ENCODE assay signal across 9 cellular contexts in genomic region chr11:27362032-27362431, GRCh38. TPM values are rescaled to one million over a fixed set of nuclear protein-coding genes. Genes with fewer than 3 reads are reported as not detected.
DNase-seq lines count a peak whose midpoint lies in the region; ATAC-seq, FAIRE-seq and TF ChIP-seq lines count a peak whose summit lies in the region.
"Had no signal": no experiment of that assay in that cellular context is flagged by ENCODE, and none has a peak within 500 bp of the region (broad histone marks: within the 10 kb centered on the region; RNA-seq: fewer than 3 reads in every experiment).

No MANE protein-coding gene starts in this region.

- H3K9me3 ChIP-seq in SJSA1 (replicated peaks) = no peaks in the 10 kb centered on the region
- H3K9me3 ChIP-seq in endothelial cell of umbilical vein (replicated peaks; ENCODE audit: control insufficient read depth, insufficient read depth, low read length) = no peaks in the 10 kb centered on the region
- no peaks in the 10 kb centered on the region for H3K9me3 ChIP-seq in smooth muscle cell (replicated peaks; ENCODE audit: low read depth)

- H3K27me3 ChIP-seq in SJSA1 (replicated peaks) = no peaks in the 10 kb centered on the region
- no peaks in the 10 kb centered on the region for H3K27me3 ChIP-seq in endothelial cell of umbilical vein (ENCODE audit: control insufficient read depth in 2 of 2, insufficient read depth in 2 of 2, low read length in 2 of 2)
- no peaks in the 10 kb centered on the region for H3K27me3 ChIP-seq in smooth muscle cell (ENCODE audit: low read depth)

- ATAC-seq in GM21423 (IDR thresholded peaks at IDR 0.05; ENCODE audit: unreplicated experiment) = no peak

- no peaks in the 10 kb centered on the region for H3K79me2 ChIP-seq in endothelial cell of umbilical vein (ENCODE audit: control insufficient read depth, insufficient read depth, low read length)
- H3K79me2 ChIP-seq in smooth muscle cell (ENCODE audit: low read depth) = no peaks in the 10 kb centered on the region

- POLR2A ChIA-PET in activated CD4-positive, alpha-beta T cell treated with anti-CD3 and anti-CD28 coated beads, Interleukin-2, amount 10 ng/mL, durations not matched to agents 7 days and 5 days (lab: Charles Lee) = no interaction called here
- POLR2A ChIA-PET in endothelial cell of umbilical vein (lab: Charles Lee) = no interaction called here

- H3K9ac ChIP-seq in endothelial cell of umbilical vein (replicated peaks; ENCODE audit: extremely low read depth, insufficient read depth, low read length) (no peak overlapping the region), smooth muscle cell (ENCODE audit: low read depth) (no peak overlapping the region)

- peak overlapping the region; percentile 84 for H3K27ac Mint-ChIP-seq in activated CD4-positive, alpha-beta T cell treated with anti-CD3 and anti-CD28 coated beads, Interleukin-2, amount 10 ng/mL, durations not matched to agents 7 days and 5 days

- dilution Hi-C loops in endothelial cell of umbilical vein (cut with MboI; ENCODE audit: extremely low pct_ligation_motif_present, low sequenced_read_pairs) = no loop called here

- no peaks in the 10 kb centered on the region for H3K36me3 Mint-ChIP-seq in activated CD4-positive, alpha-beta T cell treated with anti-CD3 and anti-CD28 coated beads, Interleukin-2, amount 10 ng/mL, durations not matched to agents 7 days and 5 days (ENCODE audit: low read depth)

- TF ChIP-seq CTCF in endothelial cell of umbilical vein (IDR thresholded peaks at IDR 0.05; ENCODE audit: extremely low read depth in 1 of 2, insufficient read depth in 1 of 2, low read depth in 1 of 2, low read length in 2 of 2) (no peak), smooth muscle cell (IDR thresholded peaks at IDR 0.05; ENCODE audit: borderline replicate concordance, insufficient read depth, poor library complexity, severe bottlenecking) (no peak)

- H2AFZ ChIP-seq in endothelial cell of umbilical vein (ENCODE audit: low read depth, low read length) (no peak overlapping the region), smooth muscle cell (ENCODE audit: low read depth) (no peak overlapping the region)

- H3K27ac ChIP-seq in SJSA1 (no peak overlapping the region), endothelial cell of umbilical vein (ENCODE audit: insufficient read depth, low read depth, low read length) (no peak overlapping the region), smooth muscle cell (ENCODE audit: low read depth) (no peak overlapping the region)

- H3K9me1 ChIP-seq in endothelial cell of umbilical vein (replicated peaks; ENCODE audit: control insufficient read depth, extremely low read depth, insufficient read depth, low read length) = no peaks in the 10 kb centered on the region

- TF ChIP-seq POLR2A in endothelial cell of umbilical vein (IDR thresholded peaks at IDR 0.05; ENCODE audit: low read depth, low read length) (no peak), erythroblast (IDR thresholded peaks at IDR 0.05; ENCODE audit: low read length) (no peak)

- H3K4me2 ChIP-seq in endothelial cell of umbilical vein (ENCODE audit: insufficient read depth, low read length) (peak overlapping the region; percentile 77), smooth muscle cell (peak overlapping the region; percentile 86)

- no peaks in the 10 kb centered on the region for H3K9me3 Mint-ChIP-seq in activated CD4-positive, alpha-beta T cell treated with anti-CD3 and anti-CD28 coated beads, Interleukin-2, amount 10 ng/mL, durations not matched to agents 7 days and 5 days

- no peaks in the 10 kb centered on the region for H3K36me3 ChIP-seq in SJSA1
- no peaks in the 10 kb centered on the region for H3K36me3 ChIP-seq in endothelial cell of umbilical vein (ENCODE audit: control insufficient read depth in 2 of 2, extremely low read depth in 1 of 2, insufficient read depth in 2 of 2, low read length in 2 of 2)
- no peaks in the 10 kb centered on the region for H3K36me3 ChIP-seq in smooth muscle cell (ENCODE audit: low read depth)

- DNase-seq in activated CD4-positive, alpha-beta T cell treated with anti-CD3 and anti-CD28 coated beads, Interleukin-2, amount 10 ng/mL, durations not matched to agents 7 days and 5 days = no peak
- no peak for DNase-seq in activated CD4-positive, alpha-beta T cell treated with anti-CD3 and anti-CD28 coated beads for 48 hours
- DNase-seq in SJSA1 (ENCODE audit: low read depth in 1 of 2, low spot score in 2 of 2) (no peak), endothelial cell of umbilical vein (ENCODE audit: low read depth, low spot score) (no peak), smooth muscle cell (lab: John Stamatoyannopoulos, UW; ENCODE audit: unreplicated experiment) (no peak), erythroblast (lab: John Stamatoyannopoulos, UW) (no peak), dedifferentiated amniotic fluid mesenchymal stem cell (ENCODE audit: extremely low spot score) (no peak)
- DNase-seq: OCI-M1 had no signal

- 55% methylated on average over 3 of the region's 3 CpGs for WGBS in smooth muscle cell (ENCODE audit: low lambda C conversion rate)

- BruUV-seq in endothelial cell of umbilical vein (replicated peaks; lab: Mats Ljungman, UMichigan) = no TSS peak

- peaks cover 6% of the 10 kb centered on the region for H3F3A ChIP-seq in smooth muscle cell (ENCODE audit: low read depth)

- peaks cover 28% of the 10 kb centered on the region for H3K4me1 Mint-ChIP-seq in activated CD4-positive, alpha-beta T cell treated with anti-CD3 and anti-CD28 coated beads, Interleukin-2, amount 10 ng/mL, durations not matched to agents 7 days and 5 days

- peaks cover 16% of the 10 kb centered on the region for H3K4me1 ChIP-seq in SJSA1 (replicated peaks)
- peaks cover 8% of the 10 kb centered on the region for H3K4me1 ChIP-seq in endothelial cell of umbilical vein (ENCODE audit: control insufficient read depth, extremely low read depth, insufficient read depth, low read length)
- peaks cover 19% of the 10 kb centered on the region for H3K4me1 ChIP-seq in smooth muscle cell (ENCODE audit: low read depth)

- no peak for FAIRE-seq in endothelial cell of umbilical vein (lab: Jason Lieb, UNC)

- peak overlapping the region; percentile 83 for H3K4me3 Mint-ChIP-seq in activated CD4-positive, alpha-beta T cell treated with anti-CD3 and anti-CD28 coated beads, Interleukin-2, amount 10 ng/mL, durations not matched to agents 7 days and 5 days

- CTCF ChIA-PET in activated CD4-positive, alpha-beta T cell treated with anti-CD3 and anti-CD28 coated beads, Interleukin-2, amount 10 ng/mL, durations not matched to agents 7 days and 5 days (lab: Charles Lee) = no interaction called here
- CTCF ChIA-PET in endothelial cell of umbilical vein (lab: Charles Lee) = no interaction called here

- H3K4me3 ChIP-seq in SJSA1 = peak overlapping the region; percentile 79
- H3K4me3 ChIP-seq in endothelial cell of umbilical vein (replicated peaks in 1 of 3; ENCODE audit: insufficient read depth in 1 of 3, low read depth in 1 of 3, low read length in 3 of 3) = peak overlapping the region in 1 of 3 experiments; percentile 53
- peak overlapping the region; percentile 59 for H3K4me3 ChIP-seq in smooth muscle cell

- no peaks in the 10 kb centered on the region for H4K20me1 ChIP-seq in endothelial cell of umbilical vein (replicated peaks; ENCODE audit: control insufficient read depth, extremely low read depth, insufficient read depth, low read length)
- H4K20me1 ChIP-seq in smooth muscle cell (ENCODE audit: low read depth) = no peaks in the 10 kb centered on the region

- H3K27me3 Mint-ChIP-seq in activated CD4-positive, alpha-beta T cell treated with anti-CD3 and anti-CD28 coated beads, Interleukin-2, amount 10 ng/mL, durations not matched to agents 7 days and 5 days = peaks cover 1% of the 10 kb centered on the region

- intact Hi-C loops in endothelial cell of umbilical vein (cut with micrococcal nuclease) = loop anchor here (2.0 to 5.0 kb wide), 3 partner anchors 111 to 147 kb away; partner anchors contain the start of gene LGR4

TF ChIP-seq in endothelial cell of umbilical vein, 7 proteins besides CTCF, POLR2A, EP300 and RAD21:
- no peak for TF ChIP-seq MYC (IDR thresholded peaks at IDR 0.05; ENCODE audit: low read depth, low read length)
- no peak for TF ChIP-seq GATA2 (IDR thresholded peaks at IDR 0.05; ENCODE audit: insufficient read depth, insufficient read length, low read depth, low read length)
- no peak for TF ChIP-seq JUN (IDR thresholded peaks at IDR 0.05; ENCODE audit: borderline replicate concordance, insufficient read depth, insufficient read length, low read depth)
- TF ChIP-seq, protein P1, sequence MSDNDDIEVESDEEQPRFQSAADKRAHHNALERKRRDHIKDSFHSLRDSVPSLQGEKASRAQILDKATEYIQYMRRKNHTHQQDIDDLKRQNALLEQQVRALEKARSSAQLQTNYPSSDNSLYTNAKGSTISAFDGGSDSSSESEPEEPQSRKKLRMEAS (IDR thresholded peaks at IDR 0.05; ENCODE audit: insufficient read depth, insufficient read length) = no peak
- no peak for TF ChIP-seq POLR2AphosphoS5 (IDR thresholded peaks at IDR 0.05; ENCODE audit: insufficient read depth, low read depth, low read length)
- no peak for TF ChIP-seq EZH2 (IDR thresholded peaks at IDR 0.05; ENCODE audit: borderline replicate concordance, low read depth, low read length, severe bottlenecking)
- TF ChIP-seq FOS (IDR thresholded peaks at IDR 0.05; ENCODE audit: borderline replicate concordance, insufficient read depth, low read length) = no peak

RNA-seq across cellular contexts. Expression of gene CCDC34, which starts 1.0 kb away (rescaled TPM):
- 10 to 100 TPM; 18.8 to 23.8 TPM for total RNA-seq in activated CD4-positive, alpha-beta T cell treated with anti-CD3 and anti-CD28 coated beads, Interleukin-2, amount 10 ng/mL, durations not matched to agents 7 days and 5 days
- total RNA-seq in SJSA1 (2014; rRNA removed; shearing (Covaris generic)) = 23.6 and 26.9 TPM in 2 replicates
- total RNA-seq in endothelial cell of umbilical vein = 11.4 and 11.8 TPM in 2 replicates
- 2.0 and 2.3 TPM in 2 replicates for polyA plus RNA-seq in endothelial cell of umbilical vein
- polyA plus RNA-seq in endothelial cell of umbilical vein (2011; cell fraction: cytosol; rRNA removed) = 3.5 and 4.4 TPM in 2 replicates
- 1.4 and 1.9 TPM in 2 replicates for polyA plus RNA-seq in endothelial cell of umbilical vein (2011; cell fraction: nucleus; rRNA removed)
- polyA plus RNA-seq in endothelial cell of umbilical vein (2012) = 8.8 and 13.4 TPM in 2 replicates
- polyA minus RNA-seq in endothelial cell of umbilical vein = 1.1 and 1.2 TPM in 2 replicates
- polyA minus RNA-seq in endothelial cell of umbilical vein (2011; cell fraction: cytosol; rRNA and poly(A)+ RNA removed) = 8.4 TPM
- polyA minus RNA-seq in endothelial cell of umbilical vein (2011; cell fraction: nucleus; rRNA and poly(A)+ RNA removed) = 0.77 and 0.82 TPM in 2 replicates
- total RNA-seq in smooth muscle cell = 8.0 and 9.3 TPM in 2 replicates
- 6.7 and 8.2 TPM in 2 replicates for polyA plus RNA-seq in smooth muscle cell
